Comparison of ENCODE assay signal across 1 cellular context in the genomic region with DNA sequence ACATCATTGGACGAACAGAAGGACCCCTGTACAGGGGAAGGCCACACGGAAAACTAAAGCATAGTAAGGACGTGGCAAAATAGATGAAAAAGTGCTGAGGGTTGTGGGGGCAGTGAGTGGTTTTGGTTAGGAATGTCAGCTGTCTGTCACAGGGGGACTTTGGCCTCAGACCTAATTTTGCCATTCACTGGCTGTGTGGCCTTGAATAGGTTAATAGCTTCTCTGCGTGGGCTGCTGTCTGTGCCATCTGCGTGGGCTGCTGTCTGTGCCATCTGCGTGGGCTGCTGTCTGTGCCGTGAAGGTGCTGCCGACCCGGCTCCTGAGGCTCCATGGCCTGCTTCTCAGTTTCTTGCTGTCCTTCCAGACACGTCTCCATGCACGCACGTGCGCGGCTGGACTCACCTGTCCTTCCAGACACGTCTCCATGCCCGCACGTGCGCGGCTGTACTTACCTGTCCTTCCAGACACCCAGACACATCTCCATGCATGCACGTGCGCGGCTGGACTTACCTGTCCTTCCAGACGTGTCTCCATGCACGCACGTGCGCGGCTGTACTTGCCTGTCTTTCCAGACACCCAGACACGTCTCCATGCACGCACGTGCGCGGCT.
TF ChIP-seq lines count a peak whose summit lies in the region.

No MANE protein-coding gene starts in this region.

TF ChIP-seq in HepG2, 621 proteins besides CTCF, POLR2A, EP300 and RAD21:
- TF ChIP-seq HOXA3 (CRISPR knock-in tag; IDR thresholded peaks at IDR 0.05), result 0 out of 2 replicates have a peak, but pooled peaks have one; percentile 28
- TF ChIP-seq ZNF652 (CRISPR knock-in tag; IDR thresholded peaks at IDR 0.05; ENCODE audit: borderline replicate concordance, low read depth), result 0 out of 2 replicates have a peak, but pooled peaks have one; percentile 18
- peak; percentile 42 for TF ChIP-seq HNF4A (CRISPR knock-in tag; IDR thresholded peaks at IDR 0.05)
- TF ChIP-seq ZNF317 (CRISPR knock-in tag; IDR thresholded peaks at IDR 0.05), result peak; percentile 51; the same call in 1 of the 2 replicates
- TF ChIP-seq, protein P1, sequence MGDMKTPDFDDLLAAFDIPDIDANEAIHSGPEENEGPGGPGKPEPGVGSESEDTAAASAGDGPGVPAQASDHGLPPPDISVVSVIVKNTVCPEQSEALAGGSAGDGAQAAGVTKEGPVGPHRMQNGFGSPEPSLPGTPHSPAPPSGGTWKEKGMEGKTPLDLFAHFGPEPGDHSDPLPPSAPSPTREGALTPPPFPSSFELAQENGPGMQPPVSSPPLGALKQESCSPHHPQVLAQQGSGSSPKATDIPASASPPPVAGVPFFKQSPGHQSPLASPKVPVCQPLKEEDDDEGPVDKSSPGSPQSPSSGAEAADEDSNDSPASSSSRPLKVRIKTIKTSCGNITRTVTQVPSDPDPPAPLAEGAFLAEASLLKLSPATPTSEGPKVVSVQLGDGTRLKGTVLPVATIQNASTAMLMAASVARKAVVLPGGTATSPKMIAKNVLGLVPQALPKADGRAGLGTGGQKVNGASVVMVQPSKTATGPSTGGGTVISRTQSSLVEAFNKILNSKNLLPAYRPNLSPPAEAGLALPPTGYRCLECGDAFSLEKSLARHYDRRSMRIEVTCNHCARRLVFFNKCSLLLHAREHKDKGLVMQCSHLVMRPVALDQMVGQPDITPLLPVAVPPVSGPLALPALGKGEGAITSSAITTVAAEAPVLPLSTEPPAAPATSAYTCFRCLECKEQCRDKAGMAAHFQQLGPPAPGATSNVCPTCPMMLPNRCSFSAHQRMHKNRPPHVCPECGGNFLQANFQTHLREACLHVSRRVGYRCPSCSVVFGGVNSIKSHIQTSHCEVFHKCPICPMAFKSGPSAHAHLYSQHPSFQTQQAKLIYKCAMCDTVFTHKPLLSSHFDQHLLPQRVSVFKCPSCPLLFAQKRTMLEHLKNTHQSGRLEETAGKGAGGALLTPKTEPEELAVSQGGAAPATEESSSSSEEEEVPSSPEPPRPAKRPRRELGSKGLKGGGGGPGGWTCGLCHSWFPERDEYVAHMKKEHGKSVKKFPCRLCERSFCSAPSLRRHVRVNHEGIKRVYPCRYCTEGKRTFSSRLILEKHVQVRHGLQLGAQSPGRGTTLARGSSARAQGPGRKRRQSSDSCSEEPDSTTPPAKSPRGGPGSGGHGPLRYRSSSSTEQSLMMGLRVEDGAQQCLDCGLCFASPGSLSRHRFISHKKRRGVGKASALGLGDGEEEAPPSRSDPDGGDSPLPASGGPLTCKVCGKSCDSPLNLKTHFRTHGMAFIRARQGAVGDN (CRISPR knock-in tag; IDR thresholded peaks at IDR 0.05), result 0 out of 2 replicates have a peak, but pooled peaks have one; percentile 9
- TF ChIP-seq ZNF768 (CRISPR knock-in tag; IDR thresholded peaks at IDR 0.05), result peak; percentile 69
